Comparison of ENCODE assay signal across 20 cellular contexts in the genomic region with DNA sequence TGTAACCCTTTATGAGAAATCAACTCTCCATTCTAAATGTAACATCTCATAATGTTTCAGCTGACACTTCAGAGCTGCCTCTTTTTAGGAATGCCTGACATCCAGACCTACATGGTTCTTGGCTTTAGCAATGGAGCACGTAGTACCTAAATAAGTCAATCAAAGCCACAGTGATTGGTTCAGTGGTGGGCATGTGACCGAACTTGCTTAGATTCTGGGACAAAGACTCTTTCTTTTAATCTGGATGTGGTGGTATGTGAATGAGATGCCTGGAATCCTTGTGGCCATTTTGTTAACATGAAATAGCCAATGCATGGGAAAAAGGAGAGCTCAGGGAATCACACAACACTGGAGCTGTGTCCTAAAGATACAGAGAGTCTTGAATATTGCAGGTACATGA.
"Had no signal": no experiment of that assay in that cellular context is flagged by ENCODE, and none has a peak within 500 bp of the region (broad histone marks: within the 10 kb centered on the region; RNA-seq: fewer than 3 reads in every experiment).

No MANE protein-coding gene starts in this region.

- H3K27ac Mint-ChIP-seq: activated B cell treated with CpG ODN at 0.5 μM for 24 hours; memory B cell; T-helper 2 cell treated with Interferon-gamma antibody and Interleukin-4, amounts not matched to agents 5 μg/mL and 100 μg/mL, for 36 hours had no signal

- H3K4me1 ChIP-seq: parathyroid adenoma, uterus had no signal

- H3K4me3 Mint-ChIP-seq: activated B cell treated with CpG ODN at 0.5 μM for 24 hours; memory B cell; naive thymus-derived CD4-positive, alpha-beta T cell; T-helper 2 cell treated with Interferon-gamma antibody and Interleukin-4, amounts not matched to agents 5 μg/mL and 100 μg/mL, for 36 hours had no signal

- H3K36me3 ChIP-seq: brain microvascular endothelial cell, sigmoid colon, SJSA1, tibial nerve, uterus had no signal

- DNase-seq: activated B cell treated with CpG ODN at 0.5 μM for 24 hours; activated CD4-positive, alpha-beta T cell treated with anti-CD3 and anti-CD28 coated beads for 4 hours; activated CD8-positive, alpha-beta memory T cell treated with anti-CD3 and anti-CD28 coated beads, Interleukin-2, amount 50 U/mL, for 4 hours; activated naive CD4-positive, alpha-beta T cell; anterior cingulate cortex; brain microvascular endothelial cell; central memory CD4-positive, alpha-beta T cell; erythroblast; kidney glomerular epithelial cell; left ventricle myocardium superior; naive thymus-derived CD4-positive, alpha-beta T cell; sigmoid colon; stimulated activated naive CD4-positive, alpha-beta T cell; uterus had no signal

- H3K9me3 Mint-ChIP-seq: activated B cell treated with CpG ODN at 0.5 μM for 24 hours; memory B cell; T-helper 2 cell treated with Interferon-gamma antibody and Interleukin-4, amounts not matched to agents 5 μg/mL and 100 μg/mL, for 36 hours had no signal

- H3K4me3 ChIP-seq: sigmoid colon, SJSA1, tibial nerve, uterus had no signal

- ATAC-seq: left ventricle myocardium superior; naive thymus-derived CD4-positive, alpha-beta T cell had no signal

- H3K27ac ChIP-seq: brain microvascular endothelial cell, neutrophil, parathyroid adenoma, sigmoid colon, SJSA1, tibial nerve, uterus had no signal

- H3K9me3 ChIP-seq: neutrophil, sigmoid colon, SJSA1, tibial nerve, uterus had no signal

- H3K27me3 Mint-ChIP-seq: activated B cell treated with CpG ODN at 0.5 μM for 24 hours; memory B cell; naive thymus-derived CD4-positive, alpha-beta T cell had no signal

- H3K27me3 ChIP-seq: brain microvascular endothelial cell, neutrophil, sigmoid colon, SJSA1, tibial nerve, uterus had no signal
